ENCODE assay signal across 1 cellular context in genomic region chr12:51522696-51523095, GRCh38.
A peak's percentile ranks its signal among the peaks of the same experiment; 100 is the strongest.
TF ChIP-seq lines count a peak whose summit lies in the region.

No MANE protein-coding gene starts in this region.

TF ChIP-seq in SK-N-SH, 30 proteins besides CTCF, POLR2A, EP300 and RAD21 (continued from another document):
- no peak for TF ChIP-seq ZBTB33 (IDR thresholded peaks at IDR 0.05; ENCODE audit: borderline replicate concordance, low read depth)
- TF ChIP-seq GATA2 (CRISPR knock-in tag; IDR thresholded peaks at IDR 0.05): peak; percentile 86
TF ChIP-seq in SK-N-SH: peak in this region for 4.
